ENCODE assay signal across 15 cellular contexts in the genomic region with DNA sequence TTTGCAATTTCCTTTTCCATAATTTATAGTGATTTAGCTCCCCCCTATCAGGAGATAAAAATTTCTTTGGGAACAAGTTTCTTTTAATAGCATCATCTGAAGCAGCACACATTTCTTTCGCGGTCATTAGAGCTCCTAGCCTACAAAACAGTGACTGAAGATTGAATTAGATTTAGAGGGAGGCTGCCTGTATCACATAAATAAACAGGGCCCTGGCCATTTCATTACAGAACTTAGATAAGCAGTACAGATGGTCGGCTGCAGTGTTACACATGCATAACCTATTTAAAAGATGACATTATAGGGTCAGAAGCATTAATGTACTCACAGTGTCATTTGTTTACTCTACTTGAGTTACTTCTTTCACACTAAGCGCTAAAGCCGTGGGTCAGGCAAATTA.
DNase-seq lines count a peak whose midpoint lies in the region; ATAC-seq and TF ChIP-seq lines count a peak whose summit lies in the region.
"Had no signal": no experiment of that assay in that cellular context is flagged by ENCODE, and none has a peak within 500 bp of the region (broad histone marks: within the 10 kb centered on the region; RNA-seq: fewer than 3 reads in every experiment).

No MANE protein-coding gene starts in this region.

- H3K4me1 ChIP-seq in cardiac muscle cell (ENCODE audit: low read depth) (peaks cover 17% of the 10 kb centered on the region), right cardiac atrium (ENCODE audit: control insufficient read depth, insufficient read depth, low read length) (no peaks in the 10 kb centered on the region)

- in situ Hi-C loops in G401 (cut with HindIII; ENCODE audit: low sequenced_read_pairs): no loop called here

- no peaks in the 10 kb centered on the region for H3K27me3 ChIP-seq in cardiac muscle cell
- no peaks in the 10 kb centered on the region for H3K27me3 ChIP-seq in right cardiac atrium (ENCODE audit: control insufficient read depth, insufficient read depth)

- H3K4me1 Mint-ChIP-seq in activated naive CD8-positive, alpha-beta T cell treated with anti-CD3 and anti-CD28 coated beads, Interleukin-2, amount 50 U/mL, for 24 hours: no peaks in the 10 kb centered on the region

- no peak overlapping the region for H3K27ac Mint-ChIP-seq in activated naive CD8-positive, alpha-beta T cell treated with anti-CD3 and anti-CD28 coated beads, Interleukin-2, amount 50 U/mL, for 24 hours
- H3K27ac Mint-ChIP-seq: CD4-positive, alpha-beta T cell had no signal

- H3K9me3 ChIP-seq in cardiac muscle cell (ENCODE audit: low read depth): no peaks in the 10 kb centered on the region
- H3K9me3 ChIP-seq in right cardiac atrium (ENCODE audit: control insufficient read depth, low read length): no peaks in the 10 kb centered on the region

- H3K27me3 Mint-ChIP-seq in activated naive CD8-positive, alpha-beta T cell treated with anti-CD3 and anti-CD28 coated beads, Interleukin-2, amount 50 U/mL, for 24 hours: peaks cover 10% of the 10 kb centered on the region

- peak overlapping the region; percentile 48 for H3K27ac ChIP-seq in cardiac muscle cell
- no peak overlapping the region for H3K27ac ChIP-seq in right cardiac atrium (ENCODE audit: low read length)
- H3K27ac ChIP-seq: GM23248 had no signal

- ATAC-seq in right cardiac atrium: no peak
- no peak for ATAC-seq in activated naive CD8-positive, alpha-beta T cell treated with anti-CD3 and anti-CD28 coated beads, Interleukin-2, amount 50 U/mL, for 24 hours

- no peaks in the 10 kb centered on the region for H3K36me3 ChIP-seq in cardiac muscle cell

- intact Hi-C loops in right cardiac atrium (cut with DNase I): loop anchor here in 3 of 4 donors (2.0 to 10.0 kb wide), 4 partner anchors 102 to 355 kb away; a partner anchor contains a TSS

- H3K4me3 Mint-ChIP-seq in activated naive CD8-positive, alpha-beta T cell treated with anti-CD3 and anti-CD28 coated beads, Interleukin-2, amount 50 U/mL, for 24 hours: no peak overlapping the region
- H3K4me3 Mint-ChIP-seq: CD4-positive, alpha-beta T cell had no signal

- DNase-seq in cardiac muscle cell (ENCODE audit: low read depth in 1 of 2, low spot score in 1 of 2) (no peak), right cardiac atrium (no peak), G401 (ENCODE audit: low spot score) (peak; percentile 64), NCI-H82 (lab: John Stamatoyannopoulos, UW) (peak; percentile 58), cerebellar cortex (ENCODE audit: low spot score) (peak; percentile 54), putamen (ENCODE audit: low spot score) (no peak), hippocampal formation (lab: John Stamatoyannopoulos, UW) (no peak)
- DNase-seq in activated naive CD8-positive, alpha-beta T cell treated with anti-CD3 and anti-CD28 coated beads, Interleukin-2, amount 50 U/mL, for 24 hours: no peak
- DNase-seq: ACHN; Calu3; CD4-positive, alpha-beta T cell; DMS79 treated with DMSO at 0.1 percent for 48 hours; GF-D8; GM23248; H7 had no signal

- no peaks in the 10 kb centered on the region for H3K9me3 Mint-ChIP-seq in activated naive CD8-positive, alpha-beta T cell treated with anti-CD3 and anti-CD28 coated beads, Interleukin-2, amount 50 U/mL, for 24 hours
- H3K9me3 Mint-ChIP-seq: CD4-positive, alpha-beta T cell had no signal

- no peaks in the 10 kb centered on the region for H3K36me3 Mint-ChIP-seq in activated naive CD8-positive, alpha-beta T cell treated with anti-CD3 and anti-CD28 coated beads, Interleukin-2, amount 50 U/mL, for 24 hours (ENCODE audit: low read depth)

- no peak overlapping the region for H3K4me3 ChIP-seq in cardiac muscle cell
- no peak overlapping the region for H3K4me3 ChIP-seq in right cardiac atrium (ENCODE audit: low read length)
- H3K4me3 ChIP-seq: GM23248 had no signal

- no peak for TF ChIP-seq CTCF in cardiac muscle cell (IDR thresholded peaks at IDR 0.05; ENCODE audit: low read depth, low read length)

- 47% methylated on average over 5 of the region's 5 CpGs for WGBS in right cardiac atrium

Comparison
In these comparisons a context has a peak if more than half of its experiments do, and no peak if none do; other contexts are left out.
1. DNase-seq: peak in G401 (single experiment), NCI-H82 (single experiment) and cerebellar cortex (single experiment); none in cardiac muscle cell (0 of 2), right cardiac atrium (0 of 3), putamen (single experiment), hippocampal formation (0 of 2) and activated naive CD8-positive, alpha-beta T cell treated with anti-CD3 and anti-CD28 coated beads, Interleukin-2, amount 50 U/mL, for 24 hours (single experiment).